In the genomic region with DNA sequence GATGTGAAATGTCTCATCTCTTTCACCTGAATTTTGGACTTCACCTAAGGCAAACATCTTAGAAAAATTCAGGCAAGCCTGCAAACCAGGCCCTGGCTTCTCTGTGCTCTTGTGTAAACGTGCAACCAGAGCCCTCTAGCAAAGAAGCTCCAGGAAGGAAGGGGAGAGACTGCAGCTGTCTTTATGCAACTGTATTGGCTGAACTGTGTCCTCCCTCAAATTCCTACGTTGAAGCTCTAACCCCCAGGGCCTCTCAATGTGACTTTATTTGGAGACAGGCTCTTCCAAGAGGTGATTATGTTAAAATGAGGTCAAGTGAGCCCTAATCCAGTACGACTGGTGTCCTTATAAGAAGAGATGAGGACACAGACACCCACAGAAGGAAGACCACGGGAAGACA, we compare ENCODE assay signal across 10 cellular contexts.
A peak's percentile ranks its signal among the peaks of the same experiment; 100 is the strongest.
DNase-seq lines count a peak whose midpoint lies in the region; ATAC-seq and TF ChIP-seq lines count a peak whose summit lies in the region.
"Had no signal": no experiment of that assay in that cellular context is flagged by ENCODE, and none has a peak within 500 bp of the region (broad histone marks: within the 10 kb centered on the region; RNA-seq: fewer than 3 reads in every experiment).

No MANE protein-coding gene starts in this region.

- H3K4me3 ChIP-seq in stomach (no peak overlapping the region), SK-N-SH (ENCODE audit: low read depth in 2 of 2, low read length in 1 of 2) (no peak overlapping the region)

- H3K4me1 ChIP-seq in stomach: peaks cover 67 to 100% (median 91%) of the 10 kb centered on the region in 4 donors
- peaks cover 15 to 42% of the 10 kb centered on the region in 2 experiments for H3K4me1 ChIP-seq in SK-N-SH (ENCODE audit: control insufficient read depth in 1 of 2, insufficient read depth in 2 of 2, low read depth in 1 of 2, low read length in 1 of 2)

- CTCF ChIA-PET in SK-N-SH (lab: Yijun Ruan, JAX): interaction anchor here (1.4 to 1.5 kb wide), 2 partner anchors 26 to 28 kb away, joined by 4 to 5 read pairs; no protein-coding TSS in a partner anchor

- TF ChIP-seq EP300 in stomach (IDR thresholded peaks at IDR 0.05) (no peak), SK-N-SH (IDR thresholded peaks at IDR 0.05; ENCODE audit: borderline replicate concordance in 1 of 2, low read depth in 1 of 2, low read length in 1 of 2) (no peak)

- H3K4me1 Mint-ChIP-seq in activated T-helper 1 cell treated with anti-CD3 and anti-CD28 coated beads, Interleukin-12 subunit alpha, Interleukin-12 subunit beta, Interleukin-2, Interleukin-4 antibody, amounts not matched to agents 30 ng/mL and 10 ng/mL and 1 ng/mL, durations not matched to agents 14 hours and 24 hours and 36 hours (ENCODE audit: low read depth): peaks cover 50% of the 10 kb centered on the region

- no peaks in the 10 kb centered on the region for H3K9me2 ChIP-seq in SK-N-SH

- H2AFZ ChIP-seq in SK-N-SH (ENCODE audit: low read depth): no peak overlapping the region

- H3F3A ChIP-seq in SK-N-SH (replicated peaks; ENCODE audit: insufficient read depth): peaks cover 4% of the 10 kb centered on the region

- no peak overlapping the region for H3K9ac ChIP-seq in SK-N-SH

- ATAC-seq in left colon (peak; percentile 6), HG03432 (IDR thresholded peaks at IDR 0.05; ENCODE audit: unreplicated experiment) (no peak)
- ATAC-seq: foreskin keratinocyte had no signal

- peak overlapping the region in 4 of 5 donors; percentile 62 to 81 (median 73) for H3K27ac ChIP-seq in stomach
- H3K27ac ChIP-seq in SK-N-SH (ENCODE audit: low read depth in 2 of 2, low read length in 1 of 2): no peak overlapping the region; a peak in 1 of 4 replicates
- H3K27ac ChIP-seq: foreskin keratinocyte had no signal

- H3K79me2 ChIP-seq in SK-N-SH (ENCODE audit: insufficient read depth): peaks cover 62% of the 10 kb centered on the region

- peak overlapping the region; percentile 29 for H3K27ac Mint-ChIP-seq in activated T-helper 1 cell treated with anti-CD3 and anti-CD28 coated beads, Interleukin-12 subunit alpha, Interleukin-12 subunit beta, Interleukin-2, Interleukin-4 antibody, amounts not matched to agents 30 ng/mL and 10 ng/mL and 1 ng/mL, durations not matched to agents 14 hours and 24 hours and 36 hours

- H4K20me1 ChIP-seq in SK-N-SH (ENCODE audit: insufficient read depth): peaks cover 34% of the 10 kb centered on the region; the same call in 1 of the 2 replicates

- POLR2A ChIA-PET in SK-N-SH (lab: Yijun Ruan, JAX): no interaction called here

- no peaks in the 10 kb centered on the region for H3K9me3 Mint-ChIP-seq in activated T-helper 1 cell treated with anti-CD3 and anti-CD28 coated beads, Interleukin-12 subunit alpha, Interleukin-12 subunit beta, Interleukin-2, Interleukin-4 antibody, amounts not matched to agents 30 ng/mL and 10 ng/mL and 1 ng/mL, durations not matched to agents 14 hours and 24 hours and 36 hours

- H3K4me3 Mint-ChIP-seq in activated T-helper 1 cell treated with anti-CD3 and anti-CD28 coated beads, Interleukin-12 subunit alpha, Interleukin-12 subunit beta, Interleukin-2, Interleukin-4 antibody, amounts not matched to agents 30 ng/mL and 10 ng/mL and 1 ng/mL, durations not matched to agents 14 hours and 24 hours and 36 hours: no peak overlapping the region

- no peaks in the 10 kb centered on the region for H3K27me3 ChIP-seq in stomach
- H3K27me3 ChIP-seq in SK-N-SH (ENCODE audit: insufficient read depth): no peaks in the 10 kb centered on the region
- H3K27me3 ChIP-seq: foreskin keratinocyte had no signal

- H3K27me3 Mint-ChIP-seq in activated T-helper 1 cell treated with anti-CD3 and anti-CD28 coated beads, Interleukin-12 subunit alpha, Interleukin-12 subunit beta, Interleukin-2, Interleukin-4 antibody, amounts not matched to agents 30 ng/mL and 10 ng/mL and 1 ng/mL, durations not matched to agents 14 hours and 24 hours and 36 hours (ENCODE audit: insufficient read depth): no peaks in the 10 kb centered on the region

- no peak for TF ChIP-seq RAD21 in SK-N-SH (IDR thresholded peaks at IDR 0.05; ENCODE audit: low read length)

- no peak for TF ChIP-seq POLR2A in stomach (IDR thresholded peaks at IDR 0.05)

- H3K36me3 ChIP-seq in stomach (peaks cover 0 to 26% (median 16%) of the 10 kb centered on the region in 4 donors), SK-N-SH (replicated peaks in 1 of 2; ENCODE audit: control insufficient read depth in 1 of 2, insufficient read depth in 2 of 2, low read length in 1 of 2) (peaks cover 0 to 16% of the 10 kb centered on the region in 2 experiments)

- H3K4me2 ChIP-seq in SK-N-SH: no peak overlapping the region

- H3K9me3 ChIP-seq in stomach: no peaks in the 10 kb centered on the region
- H3K9me3 ChIP-seq in SK-N-SH: no peaks in the 10 kb centered on the region

- TF ChIP-seq CTCF in stomach (IDR thresholded peaks at IDR 0.05): no peak
- no peak for TF ChIP-seq CTCF in SK-N-SH (IDR thresholded peaks at IDR 0.05)

- intact Hi-C loops in activated T-helper 1 cell treated with anti-CD3 and anti-CD28 coated beads, Interleukin-12 subunit alpha, Interleukin-12 subunit beta, Interleukin-2, Interleukin-4 antibody, amounts not matched to agents 30 ng/mL and 10 ng/mL and 1 ng/mL, durations not matched to agents 14 hours and 24 hours and 36 hours (cut with micrococcal nuclease): loop anchor here (5.0 kb wide), 1 partner anchor 44 kb away; no protein-coding TSS in a partner anchor
- intact Hi-C loops in left colon (cut with DNase I, micrococcal nuclease): no loop called here
- intact Hi-C loops in stomach (cut with DNase I; ENCODE audit: low total_unique reads): no loop called here

- peak; percentile 95 to 97 for DNase-seq in Kasumi-1 (lab: John Stamatoyannopoulos, UW)
- DNase-seq in activated T-helper 1 cell treated with anti-CD3 and anti-CD28 coated beads, Interleukin-12 subunit alpha, Interleukin-12 subunit beta, Interleukin-2, Interleukin-4 antibody, amounts not matched to agents 30 ng/mL and 10 ng/mL and 1 ng/mL, durations not matched to agents 14 hours and 24 hours and 36 hours (ENCODE audit: low spot score): no peak
- no peak for DNase-seq in left colon
- DNase-seq in stomach: no peak
- DNase-seq in SK-N-SH: no peak
- DNase-seq in D341Med (ENCODE audit: low spot score): no peak
- no peak for DNase-seq in activated CD4-positive, CD25-positive, alpha-beta regulatory T cell treated with anti-CD3 and anti-CD28 coated beads, Interleukin-2, amount 50 U/mL, for 72 hours
- DNase-seq: foreskin keratinocyte, NCI-H2171 treated with DMSO at 0.1 percent for 48 hours had no signal

- H3K36me3 Mint-ChIP-seq in activated T-helper 1 cell treated with anti-CD3 and anti-CD28 coated beads, Interleukin-12 subunit alpha, Interleukin-12 subunit beta, Interleukin-2, Interleukin-4 antibody, amounts not matched to agents 30 ng/mL and 10 ng/mL and 1 ng/mL, durations not matched to agents 14 hours and 24 hours and 36 hours (ENCODE audit: low read depth): peaks cover 9% of the 10 kb centered on the region

- 34 to 50% (median 42%) methylated on average over 4 of the region's 4 CpGs for WGBS in stomach, 5 donors
- 78% methylated on average over 4 of the region's 4 CpGs for WGBS in SK-N-SH (ENCODE audit: low lambda C conversion rate)

TF ChIP-seq in SK-N-SH, 30 proteins besides CTCF, POLR2A, EP300 and RAD21 (continues in another document):
- TF ChIP-seq TAF1 (IDR thresholded peaks at IDR 0.05; ENCODE audit: borderline replicate concordance, low read depth, low read length): no peak
- no peak for TF ChIP-seq FOXJ3 (CRISPR knock-in tag; IDR thresholded peaks at IDR 0.05)
- TF ChIP-seq CHD2 (IDR thresholded peaks at IDR 0.05; ENCODE audit: low read length, partially characterized antibody): no peak
- TF ChIP-seq SMC3 (IDR thresholded peaks at IDR 0.05; ENCODE audit: low read depth, low read length): no peak
- TF ChIP-seq FOXM1 (IDR thresholded peaks at IDR 0.05; ENCODE audit: low read depth): no peak
- no peak for TF ChIP-seq TCF12 (IDR thresholded peaks at IDR 0.05)
- no peak for TF ChIP-seq RFX5 (IDR thresholded peaks at IDR 0.05; ENCODE audit: low read length)
- no peak for TF ChIP-seq YY1 (IDR thresholded peaks at IDR 0.05; ENCODE audit: low read depth)
- TF ChIP-seq RXRA (IDR thresholded peaks at IDR 0.05; ENCODE audit: borderline replicate concordance, low read depth): no peak
- TF ChIP-seq NRF1 (IDR thresholded peaks at IDR 0.05; ENCODE audit: low read depth, low read length): no peak
- TF ChIP-seq SIN3A (IDR thresholded peaks at IDR 0.05; ENCODE audit: borderline replicate concordance, low read depth, low read length): no peak
- TF ChIP-seq, protein P1, sequence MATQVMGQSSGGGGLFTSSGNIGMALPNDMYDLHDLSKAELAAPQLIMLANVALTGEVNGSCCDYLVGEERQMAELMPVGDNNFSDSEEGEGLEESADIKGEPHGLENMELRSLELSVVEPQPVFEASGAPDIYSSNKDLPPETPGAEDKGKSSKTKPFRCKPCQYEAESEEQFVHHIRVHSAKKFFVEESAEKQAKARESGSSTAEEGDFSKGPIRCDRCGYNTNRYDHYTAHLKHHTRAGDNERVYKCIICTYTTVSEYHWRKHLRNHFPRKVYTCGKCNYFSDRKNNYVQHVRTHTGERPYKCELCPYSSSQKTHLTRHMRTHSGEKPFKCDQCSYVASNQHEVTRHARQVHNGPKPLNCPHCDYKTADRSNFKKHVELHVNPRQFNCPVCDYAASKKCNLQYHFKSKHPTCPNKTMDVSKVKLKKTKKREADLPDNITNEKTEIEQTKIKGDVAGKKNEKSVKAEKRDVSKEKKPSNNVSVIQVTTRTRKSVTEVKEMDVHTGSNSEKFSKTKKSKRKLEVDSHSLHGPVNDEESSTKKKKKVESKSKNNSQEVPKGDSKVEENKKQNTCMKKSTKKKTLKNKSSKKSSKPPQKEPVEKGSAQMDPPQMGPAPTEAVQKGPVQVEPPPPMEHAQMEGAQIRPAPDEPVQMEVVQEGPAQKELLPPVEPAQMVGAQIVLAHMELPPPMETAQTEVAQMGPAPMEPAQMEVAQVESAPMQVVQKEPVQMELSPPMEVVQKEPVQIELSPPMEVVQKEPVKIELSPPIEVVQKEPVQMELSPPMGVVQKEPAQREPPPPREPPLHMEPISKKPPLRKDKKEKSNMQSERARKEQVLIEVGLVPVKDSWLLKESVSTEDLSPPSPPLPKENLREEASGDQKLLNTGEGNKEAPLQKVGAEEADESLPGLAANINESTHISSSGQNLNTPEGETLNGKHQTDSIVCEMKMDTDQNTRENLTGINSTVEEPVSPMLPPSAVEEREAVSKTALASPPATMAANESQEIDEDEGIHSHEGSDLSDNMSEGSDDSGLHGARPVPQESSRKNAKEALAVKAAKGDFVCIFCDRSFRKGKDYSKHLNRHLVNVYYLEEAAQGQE (IDR thresholded peaks at IDR 0.05; ENCODE audit: low read depth, low read length): no peak
- no peak for TF ChIP-seq RCOR1 (IDR thresholded peaks at IDR 0.05; ENCODE audit: low read length)

Comparison
In these comparisons a context has a peak if more than half of its experiments do, and no peak if none do; other contexts are left out.
1. DNase-seq: peak in Kasumi-1 (2 of 2); none in activated T-helper 1 cell treated with anti-CD3 and anti-CD28 coated beads, Interleukin-12 subunit alpha, Interleukin-12 subunit beta, Interleukin-2, Interleukin-4 antibody, amounts not matched to agents 30 ng/mL and 10 ng/mL and 1 ng/mL, durations not matched to agents 14 hours and 24 hours and 36 hours (single experiment), left colon (0 of 2), stomach (single experiment), SK-N-SH (single experiment), D341Med (single experiment) and activated CD4-positive, CD25-positive, alpha-beta regulatory T cell treated with anti-CD3 and anti-CD28 coated beads, Interleukin-2, amount 50 U/mL, for 72 hours (single experiment).
2. H3K27ac ChIP-seq: peak in stomach (4 of 5); none in SK-N-SH (0 of 2).